In genomic region chr16:89700649-89701424, GRCh38 we compare ENCODE assay signal across 1 cellular context.
A peak's percentile ranks its signal among the peaks of the same experiment; 100 is the strongest.
TF ChIP-seq lines count a peak whose summit lies in the region.

No MANE protein-coding gene starts in this region.

TF ChIP-seq in neural cell, 6 proteins besides CTCF, POLR2A, EP300 and RAD21 (continued from another document):
- TF ChIP-seq, protein P1, sequence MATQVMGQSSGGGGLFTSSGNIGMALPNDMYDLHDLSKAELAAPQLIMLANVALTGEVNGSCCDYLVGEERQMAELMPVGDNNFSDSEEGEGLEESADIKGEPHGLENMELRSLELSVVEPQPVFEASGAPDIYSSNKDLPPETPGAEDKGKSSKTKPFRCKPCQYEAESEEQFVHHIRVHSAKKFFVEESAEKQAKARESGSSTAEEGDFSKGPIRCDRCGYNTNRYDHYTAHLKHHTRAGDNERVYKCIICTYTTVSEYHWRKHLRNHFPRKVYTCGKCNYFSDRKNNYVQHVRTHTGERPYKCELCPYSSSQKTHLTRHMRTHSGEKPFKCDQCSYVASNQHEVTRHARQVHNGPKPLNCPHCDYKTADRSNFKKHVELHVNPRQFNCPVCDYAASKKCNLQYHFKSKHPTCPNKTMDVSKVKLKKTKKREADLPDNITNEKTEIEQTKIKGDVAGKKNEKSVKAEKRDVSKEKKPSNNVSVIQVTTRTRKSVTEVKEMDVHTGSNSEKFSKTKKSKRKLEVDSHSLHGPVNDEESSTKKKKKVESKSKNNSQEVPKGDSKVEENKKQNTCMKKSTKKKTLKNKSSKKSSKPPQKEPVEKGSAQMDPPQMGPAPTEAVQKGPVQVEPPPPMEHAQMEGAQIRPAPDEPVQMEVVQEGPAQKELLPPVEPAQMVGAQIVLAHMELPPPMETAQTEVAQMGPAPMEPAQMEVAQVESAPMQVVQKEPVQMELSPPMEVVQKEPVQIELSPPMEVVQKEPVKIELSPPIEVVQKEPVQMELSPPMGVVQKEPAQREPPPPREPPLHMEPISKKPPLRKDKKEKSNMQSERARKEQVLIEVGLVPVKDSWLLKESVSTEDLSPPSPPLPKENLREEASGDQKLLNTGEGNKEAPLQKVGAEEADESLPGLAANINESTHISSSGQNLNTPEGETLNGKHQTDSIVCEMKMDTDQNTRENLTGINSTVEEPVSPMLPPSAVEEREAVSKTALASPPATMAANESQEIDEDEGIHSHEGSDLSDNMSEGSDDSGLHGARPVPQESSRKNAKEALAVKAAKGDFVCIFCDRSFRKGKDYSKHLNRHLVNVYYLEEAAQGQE (IDR thresholded peaks at IDR 0.05; ENCODE audit: borderline replicate concordance), result peak; percentile 5
